Comparison of ENCODE assay signal across 16 cellular contexts in genomic region chr10:11213156-11213555, GRCh38.
DNase-seq lines count a peak whose midpoint lies in the region; ATAC-seq and TF ChIP-seq lines count a peak whose summit lies in the region.
"Had no signal": no experiment of that assay in that cellular context is flagged by ENCODE, and none has a peak within 500 bp of the region (broad histone marks: within the 10 kb centered on the region; RNA-seq: fewer than 3 reads in every experiment).

No MANE protein-coding gene starts in this region.

- no peak for TF ChIP-seq POLR2A in esophagus squamous epithelium (IDR thresholded peaks at IDR 0.05)

- peaks cover 98% of the 10 kb centered on the region for H3K4me1 Mint-ChIP-seq in CD4-positive, alpha-beta T cell (ENCODE audit: low read depth)
- peaks cover 100% of the 10 kb centered on the region for H3K4me1 Mint-ChIP-seq in activated naive CD8-positive, alpha-beta T cell (ENCODE audit: low read depth)
- H3K4me1 Mint-ChIP-seq in natural killer cell: peaks cover 98 to 100% of the 10 kb centered on the region in 2 donors

- H3K9me3 ChIP-seq in CD4-positive, alpha-beta T cell (ENCODE audit: control insufficient read depth, low read length): no peaks in the 10 kb centered on the region
- H3K9me3 ChIP-seq in esophagus squamous epithelium: no peaks in the 10 kb centered on the region

- 49 to 76% methylated on average over 3 to 4 of the region's 4 CpGs for WGBS in esophagus squamous epithelium, 2 donors

- H3K27ac ChIP-seq in CD4-positive, alpha-beta T cell (ENCODE audit: low read depth, low read length): no peak overlapping the region
- no peak overlapping the region for H3K27ac ChIP-seq in esophagus squamous epithelium

- intact Hi-C loops in CD4-positive, alpha-beta T cell (cut with DNase I, micrococcal nuclease): loop anchor here in 1 of 2 experiments (2.0 to 5.0 kb wide), 2 partner anchors 14 to 36 kb away; no protein-coding TSS in a partner anchor
- intact Hi-C loops in natural killer cell (cut with micrococcal nuclease): no loop called here
- intact Hi-C loops in esophagus squamous epithelium (cut with DNase I): no loop called here

- peak overlapping the region; percentile 5 for H3K4me3 Mint-ChIP-seq in CD4-positive, alpha-beta T cell
- peak overlapping the region; percentile 44 for H3K4me3 Mint-ChIP-seq in activated naive CD8-positive, alpha-beta T cell
- peak overlapping the region; percentile 69 for H3K4me3 Mint-ChIP-seq in natural killer cell

- no peak for ATAC-seq in CD4-positive, alpha-beta T cell (ENCODE audit: poor library complexity)
- ATAC-seq in natural killer cell: no peak
- ATAC-seq in HG03159 (IDR thresholded peaks at IDR 0.05; ENCODE audit: unreplicated experiment): no peak

- no peaks in the 10 kb centered on the region for H3K9me3 Mint-ChIP-seq in CD4-positive, alpha-beta T cell
- no peaks in the 10 kb centered on the region for H3K9me3 Mint-ChIP-seq in activated naive CD8-positive, alpha-beta T cell (ENCODE audit: low read depth)
- H3K9me3 Mint-ChIP-seq in natural killer cell: no peaks in the 10 kb centered on the region
- H3K9me3 Mint-ChIP-seq: activated naive CD4-positive, alpha-beta T cell treated with anti-CD3 and anti-CD28 coated beads, Interleukin-2, amount 50 U/mL, for 72 hours had no signal

- no peaks in the 10 kb centered on the region for H3K27me3 Mint-ChIP-seq in CD4-positive, alpha-beta T cell
- no peaks in the 10 kb centered on the region for H3K27me3 Mint-ChIP-seq in activated naive CD8-positive, alpha-beta T cell
- H3K27me3 Mint-ChIP-seq in natural killer cell (ENCODE audit: low read depth in 2 of 2): no peaks in the 10 kb centered on the region

- H3K27ac Mint-ChIP-seq in CD4-positive, alpha-beta T cell: peak overlapping the region; percentile 81
- peak overlapping the region; percentile 97 for H3K27ac Mint-ChIP-seq in activated naive CD8-positive, alpha-beta T cell
- H3K27ac Mint-ChIP-seq in natural killer cell: no peak overlapping the region

- no peak for TF ChIP-seq CTCF in CD4-positive, alpha-beta T cell (IDR thresholded peaks at IDR 0.05)
- no peak for TF ChIP-seq CTCF in natural killer cell (IDR thresholded peaks at IDR 0.05)
- no peak for TF ChIP-seq CTCF in esophagus squamous epithelium (IDR thresholded peaks at IDR 0.05)

- H3K4me1 ChIP-seq in esophagus squamous epithelium: peaks cover 0 to 49% (median 3%) of the 10 kb centered on the region in 3 donors

- no peak overlapping the region for H3K4me3 ChIP-seq in esophagus squamous epithelium

- CTCF ChIA-PET in CD4-positive, alpha-beta T cell (lab: Charles Lee): no interaction called here

- no peaks in the 10 kb centered on the region for H3K27me3 ChIP-seq in CD4-positive, alpha-beta T cell (ENCODE audit: control insufficient read depth, insufficient read depth, low read length)
- H3K27me3 ChIP-seq in esophagus squamous epithelium: no peaks in the 10 kb centered on the region

- no peaks in the 10 kb centered on the region for H3K36me3 ChIP-seq in esophagus squamous epithelium

- H3K36me3 Mint-ChIP-seq in CD4-positive, alpha-beta T cell (ENCODE audit: low read depth): peaks cover 97% of the 10 kb centered on the region
- peaks cover 27% of the 10 kb centered on the region for H3K36me3 Mint-ChIP-seq in activated naive CD8-positive, alpha-beta T cell
- no peaks in the 10 kb centered on the region for H3K36me3 Mint-ChIP-seq in natural killer cell

- POLR2A ChIA-PET in CD4-positive, alpha-beta T cell (lab: Charles Lee): interaction anchor here (1.1 to 2.6 kb wide), 3 partner anchors 13 to 23 kb away, joined by 4 to 13 read pairs (median 7); no protein-coding TSS in a partner anchor

- DNase-seq in CD4-positive, alpha-beta T cell: no peak
- DNase-seq in G401 (ENCODE audit: low spot score): peak; percentile 60
- no peak for DNase-seq in natural killer cell
- DNase-seq in pons (ENCODE audit: low spot score): no peak
- no peak for DNase-seq in esophagus squamous epithelium (lab: John Stamatoyannopoulos, UW)
- DNase-seq: activated CD4-positive, alpha-beta T cell treated with anti-CD3 and anti-CD28 coated beads, Interleukin-2, amount 50 U/mL, for 48 hours; COR-L47; head of caudate nucleus; KG1; kidney glomerular epithelial cell; NCI-H1436 treated with DMSO at 0.1 percent for 48 hours; right cardiac atrium; stimulated activated CD4-positive, alpha-beta T cell treated with anti-CD3 and anti-CD28 coated beads, Interleukin-4, amount 100 ng/mL, for 1 hour had no signal

- in situ Hi-C loops in G401 (cut with HindIII; ENCODE audit: low sequenced_read_pairs): no loop called here

Comparison
In these comparisons a context has a peak if more than half of its experiments do, and no peak if none do; other contexts are left out.
1. H3K27ac Mint-ChIP-seq: peak in CD4-positive, alpha-beta T cell (single experiment) and activated naive CD8-positive, alpha-beta T cell (single experiment); none in natural killer cell (0 of 2).
2. H3K4me3 Mint-ChIP-seq: peak in every context shown above with its lines; median percentile 69 in natural killer cell; 44 in activated naive CD8-positive, alpha-beta T cell; 5 in CD4-positive, alpha-beta T cell.